ENCODE assay signal across 17 cellular contexts in genomic region chr14:96256420-96256819, GRCh38. TPM values are rescaled to one million over a fixed set of nuclear protein-coding genes. Genes with fewer than 3 reads are reported as not detected.
A peak's percentile ranks its signal among the peaks of the same experiment; 100 is the strongest.
DNase-seq lines count a peak whose midpoint lies in the region; TF ChIP-seq lines count a peak whose summit lies in the region.
"Had no signal": no experiment of that assay in that cellular context is flagged by ENCODE, and none has a peak within 500 bp of the region (broad histone marks: within the 10 kb centered on the region; RNA-seq: fewer than 3 reads in every experiment).

No MANE protein-coding gene starts in this region.

- peak; percentile 21 for DNase-seq in EH (ENCODE audit: low read depth)
- DNase-seq in fibroblast of the aortic adventitia (ENCODE audit: low read depth) = peak; percentile 79
- no peak for DNase-seq in NCI-H526 treated with DMSO at 0.1 percent for 48 hours (lab: John Stamatoyannopoulos, UW)
- DNase-seq in NOMO-1 (lab: John Stamatoyannopoulos, UW; ENCODE audit: unreplicated experiment in 2 of 2) = no peak
- DNase-seq in stimulated activated CD4-positive, alpha-beta T cell treated with anti-CD3 and anti-CD28 coated beads, Interleukin-2, amount 100 ng/mL, for 24 hours = no peak
- no peak for DNase-seq in tibial nerve (ENCODE audit: low spot score in 2 of 2)
- DNase-seq: activated naive CD4-positive, alpha-beta T cell treated with Interleukin-2 at 50 U/mL for 16 hours; CD4-positive, alpha-beta T cell; central memory CD4-positive, alpha-beta T cell; NCI-H1417; NCI-H2227 treated with DMSO at 0.1 percent for 48 hours; ovary; trophoblast cell had no signal

- H3K4me3 ChIP-seq in WI38 (ENCODE audit: low read depth, low read length) (peak overlapping the region; percentile 79), fibroblast of the aortic adventitia (ENCODE audit: low read depth, low read length) (peak overlapping the region; percentile 61), skeletal muscle satellite cell (ENCODE audit: low read length) (peak overlapping the region; percentile 33), tibial nerve (no peak overlapping the region)
- H3K4me3 ChIP-seq: ovary, SK-N-MC had no signal

- no peak for TF ChIP-seq POLR2A in tibial nerve (IDR thresholded peaks at IDR 0.05)

- H3K4me1 ChIP-seq in skeletal muscle satellite cell (ENCODE audit: control insufficient read depth, insufficient read depth, low read length) (peaks cover 70% of the 10 kb centered on the region), tibial nerve (no peaks in the 10 kb centered on the region)

- H3K9me3 ChIP-seq in skeletal muscle satellite cell (replicated peaks; ENCODE audit: low read length) = no peaks in the 10 kb centered on the region
- peaks cover 0 to 8% (median 0%) of the 10 kb centered on the region in 4 donors for H3K9me3 ChIP-seq in tibial nerve
- H3K9me3 ChIP-seq: ovary had no signal

- TF ChIP-seq EP300 in tibial nerve (IDR thresholded peaks at IDR 0.05) = no peak

- WGBS in tibial nerve, 2 donors = 70 to 71% methylated on average over 4 of the region's 4 CpGs

- H3K27me3 ChIP-seq in skeletal muscle satellite cell (ENCODE audit: control insufficient read depth, insufficient read depth, low read length) = no peaks in the 10 kb centered on the region
- no peaks in the 10 kb centered on the region for H3K27me3 ChIP-seq in tibial nerve
- H3K27me3 ChIP-seq: ovary had no signal

- peak overlapping the region in 1 of 4 donors; percentile 6 for H3K27ac ChIP-seq in tibial nerve
- H3K27ac ChIP-seq: ovary, SK-N-MC had no signal

- TF ChIP-seq CTCF in WI38 (IDR thresholded peaks at IDR 0.05; ENCODE audit: low read depth, low read length) = no peak
- TF ChIP-seq CTCF in fibroblast of the aortic adventitia (IDR thresholded peaks at IDR 0.05; ENCODE audit: insufficient read depth, low read length) = peak; percentile 53
- TF ChIP-seq CTCF in tibial nerve (IDR thresholded peaks at IDR 0.05) = no peak

- H3K4me2 ChIP-seq in skeletal muscle satellite cell (ENCODE audit: low read length) = peak overlapping the region; percentile 66

- H3K36me3 ChIP-seq in skeletal muscle satellite cell (ENCODE audit: insufficient read depth, low read length) = no peaks in the 10 kb centered on the region
- H3K36me3 ChIP-seq in tibial nerve = no peaks in the 10 kb centered on the region
- H3K36me3 ChIP-seq: ovary had no signal

- H3K9ac ChIP-seq in skeletal muscle satellite cell (ENCODE audit: low read depth, low read length) = peak overlapping the region; percentile 70

RNA-seq across cellular contexts. Expression of gene BDKRB1, which starts 0.4 kb away (rescaled TPM):
- total RNA-seq in fibroblast of the aortic adventitia (ENCODE audit: low replicate concordance) (6.9 TPM in 1 of 2 replicates, not detected in the other), tibial nerve (1 to 10 TPM in 2 of 4 donors, under 1 TPM in 1, not detected in 1; 0.63 to 2.4 (median 2.2) TPM)
- total RNA-seq in skeletal muscle satellite cell (2012; rRNA removed) = 3.3 and 3.9 TPM in 2 replicates
- total RNA-seq: activated CD8-positive, alpha-beta memory T cell treated with anti-CD3 and anti-CD28 coated beads for 36 hours; CD4-positive, alpha-beta T cell had no signal

RNA-seq across cellular contexts. Expression of gene BDKRB2, which starts 51.8 kb away (rescaled TPM):
- 7.4 and 23.1 TPM in 2 replicates for total RNA-seq in fibroblast of the aortic adventitia (ENCODE audit: low replicate concordance)
- total RNA-seq in skeletal muscle satellite cell (2012; rRNA removed) = 17.5 and 18.8 TPM in 2 replicates
- total RNA-seq in tibial nerve = 10 to 100 TPM; 10.5 to 26.8 (median 18.4) TPM
- total RNA-seq: activated CD8-positive, alpha-beta memory T cell treated with anti-CD3 and anti-CD28 coated beads for 36 hours; CD4-positive, alpha-beta T cell had no signal

Comparison
In these comparisons a context has a peak if more than half of its experiments do, and no peak if none do; other contexts are left out.
1. DNase-seq: peak in EH (single experiment) and fibroblast of the aortic adventitia (single experiment); none in NCI-H526 treated with DMSO at 0.1 percent for 48 hours (single experiment), NOMO-1 (0 of 2), stimulated activated CD4-positive, alpha-beta T cell treated with anti-CD3 and anti-CD28 coated beads, Interleukin-2, amount 100 ng/mL, for 24 hours (0 of 2) and tibial nerve (0 of 2).
2. H3K4me3 ChIP-seq: peak in WI38 (single experiment), fibroblast of the aortic adventitia (single experiment) and skeletal muscle satellite cell (single experiment); none in tibial nerve (0 of 4).